8 cellular contexts compared by ENCODE assay signal in genomic region chrX:57286507-57287251, GRCh38. TPM values are rescaled to one million over a fixed set of nuclear protein-coding genes. Genes with fewer than 3 reads are reported as not detected.
DNase-seq lines count a peak whose midpoint lies in the region; ATAC-seq lines count a peak whose summit lies in the region.

FAAH2 (plus strand) TSS chrX:57286706; CDS start chrX:57286826, 120 bp downstream.

- intact Hi-C loops in left cardiac atrium (cut with DNase I), result no loop called here

- peak; percentile 94 for ATAC-seq in HG03066 (IDR thresholded peaks at IDR 0.05; ENCODE audit: low read depth, unreplicated experiment)
- peak; percentile 23 to 64 for ATAC-seq in left cardiac atrium

- DNase-seq in DMS 273 (lab: John Stamatoyannopoulos, UW; ENCODE audit: unreplicated experiment), result peak; percentile 36
- DNase-seq in DMS 273 treated with DMSO at 0.1 percent for 48 hours (lab: John Stamatoyannopoulos, UW), result no peak
- peak; percentile 74 for DNase-seq in NCI-H2171 treated with DMSO at 0.1 percent for 48 hours (lab: John Stamatoyannopoulos, UW)
- peak; percentile 60 for DNase-seq in activated CD8-positive, alpha-beta memory T cell treated with anti-CD3 and anti-CD28 coated beads, Interleukin-2, amount 50 U/mL, for 48 hours
- DNase-seq in left cardiac atrium, result no peak
- DNase-seq in stimulated activated CD4-positive, alpha-beta T cell treated with anti-CD3 and anti-CD28 coated beads, Interleukin-12 subunit alpha, Interleukin-12 subunit beta, amount 100 ng/mL, for 48 hours (ENCODE audit: low read depth in 2 of 3, low spot score in 1 of 3), result peak; percentile 25 to 35 (median 35)
- DNase-seq in medulla oblongata (ENCODE audit: extremely low spot score), result no peak

RNA-seq across cellular contexts. Expression of gene FAAH2, which starts in this region (rescaled TPM):
- under 1 TPM; 0.41 to 0.55 TPM for total RNA-seq in left cardiac atrium

Comparison
In these comparisons a context has a peak if more than half of its experiments do, and no peak if none do; other contexts are left out.
1. DNase-seq: peak in DMS 273 (single experiment), NCI-H2171 treated with DMSO at 0.1 percent for 48 hours (single experiment), activated CD8-positive, alpha-beta memory T cell treated with anti-CD3 and anti-CD28 coated beads, Interleukin-2, amount 50 U/mL, for 48 hours (single experiment) and stimulated activated CD4-positive, alpha-beta T cell treated with anti-CD3 and anti-CD28 coated beads, Interleukin-12 subunit alpha, Interleukin-12 subunit beta, amount 100 ng/mL, for 48 hours (3 of 3); none in DMS 273 treated with DMSO at 0.1 percent for 48 hours (single experiment), left cardiac atrium (single experiment) and medulla oblongata (single experiment).
2. Peak in ATAC-seq in left cardiac atrium; RNA of the gene not detected or under 1 TPM.